22 cellular contexts compared by ENCODE assay signal in genomic region chr5:83964235-83964634, GRCh38.
DNase-seq lines count a peak whose midpoint lies in the region; ATAC-seq and TF ChIP-seq lines count a peak whose summit lies in the region.
"Had no signal": no experiment of that assay in that cellular context is flagged by ENCODE, and none has a peak within 500 bp of the region (broad histone marks: within the 10 kb centered on the region; RNA-seq: fewer than 3 reads in every experiment).

No MANE protein-coding gene starts in this region.

- 78% methylated on average over 1 of the region's 1 CpG for WGBS in hepatocyte (ENCODE audit: low lambda C conversion rate, missing lambda C conversion rate)

- DNase-seq in KG1 (lab: John Stamatoyannopoulos, UW) (peak; percentile 94), PC-3 (peak; percentile 60), dermis blood vessel endothelial cell (peak; percentile 26), epidermal melanocyte (ENCODE audit: insufficient read length, low spot score) (no peak), hepatocyte (ENCODE audit: low spot score) (no peak), GOT3 (lab: John Stamatoyannopoulos, UW) (no peak), NCI-H82 treated with DMSO at 0.1 percent for 48 hours (lab: John Stamatoyannopoulos, UW; ENCODE audit: unreplicated experiment) (no peak)
- DNase-seq: activated CD4-positive, alpha-beta T cell treated with anti-CD3 and anti-CD28 coated beads, Interleukin-2, amount 50 U/mL, for 48 hours; activated gamma-delta T cell; adrenal gland; gastrocnemius medialis; Karpas-422; kidney glomerular epithelial cell; NCI-H1436; NCI-H774; posterior cingulate gyrus; stimulated activated CD4-positive, alpha-beta T cell treated with anti-CD3 and anti-CD28 coated beads, Interleukin-2, amount 100 ng/mL, for 24 hours; stimulated activated naive CD8-positive, alpha-beta T cell treated with anti-CD3 and anti-CD28 coated beads, Interleukin-15, amount 100 ng/mL, for 72 hours; T-cell had no signal

- no TSS peak for BruUV-seq in PC-3 (replicated peaks; lab: Mats Ljungman, UMichigan)

- no peaks in the 10 kb centered on the region for H3F3A ChIP-seq in PC-3 (ENCODE audit: low read length, unreplicated experiment)

- H2AFZ ChIP-seq in PC-3 (ENCODE audit: low read length), result no peak overlapping the region
- H2AFZ ChIP-seq in hepatocyte, result no peak overlapping the region

- no peaks in the 10 kb centered on the region for H3K9me2 ChIP-seq in PC-3 (replicated peaks; ENCODE audit: low read length)
- H3K9me2 ChIP-seq in hepatocyte (replicated peaks; ENCODE audit: insufficient read depth), result no peaks in the 10 kb centered on the region

- intact Hi-C loops in PC-3 (cut with micrococcal nuclease), result no loop called here

- TF ChIP-seq CTCF in PC-3 (conservative IDR thresholded peaks at IDR 0.05; ENCODE audit: low read depth, low read length), result no peak
- no peak for TF ChIP-seq CTCF in hepatocyte (IDR thresholded peaks at IDR 0.05; ENCODE audit: poor library complexity)

- H4K20me1 ChIP-seq in BLaER1 treated with 17β-estradiol and CSF1 and Interleukin-3, amounts not matched to agents 10 nM and 100 nM, result no peaks in the 10 kb centered on the region
- H4K20me1 ChIP-seq in PC-3 (ENCODE audit: low read length) (no peaks in the 10 kb centered on the region), hepatocyte (ENCODE audit: insufficient read depth, poor library complexity, severe bottlenecking) (no peaks in the 10 kb centered on the region)

- no peaks in the 10 kb centered on the region for H3K27me3 ChIP-seq in BLaER1 treated with 17β-estradiol and CSF1 and Interleukin-3, amounts not matched to agents 10 nM and 100 nM
- H3K27me3 ChIP-seq in PC-3 (ENCODE audit: low read length) (no peaks in the 10 kb centered on the region), hepatocyte (no peaks in the 10 kb centered on the region)
- H3K27me3 ChIP-seq: adrenal gland, gastrocnemius medialis had no signal

- no peak overlapping the region; a peak in 1 of 22 replicates for H3K27ac ChIP-seq in BLaER1 treated with 17β-estradiol and CSF1 and Interleukin-3, amounts not matched to agents 10 nM and 100 nM
- H3K27ac ChIP-seq in PC-3 (ENCODE audit: low read length), result peak overlapping the region; percentile 56
- H3K27ac ChIP-seq in hepatocyte, result no peak overlapping the region
- H3K27ac ChIP-seq: A549, adrenal gland, C4-2B, gastrocnemius medialis had no signal

- CTCF ChIA-PET in PC-3 (lab: Charles Lee), result no interaction called here

- POLR2A ChIA-PET in PC-3 (lab: Charles Lee; ENCODE audit: unreplicated experiment), result no interaction called here

- no peaks in the 10 kb centered on the region for H3K9me3 ChIP-seq in BLaER1 treated with 17β-estradiol and CSF1 and Interleukin-3, amounts not matched to agents 10 nM and 100 nM (replicated peaks in 1 of 11)
- H3K9me3 ChIP-seq in PC-3 (ENCODE audit: low read length), result no peaks in the 10 kb centered on the region
- no peaks in the 10 kb centered on the region for H3K9me3 ChIP-seq in hepatocyte (ENCODE audit: low read depth)
- H3K9me3 ChIP-seq: A549, adrenal gland, gastrocnemius medialis had no signal

- no peaks in the 10 kb centered on the region for H3K79me2 ChIP-seq in PC-3 (ENCODE audit: low read length)
- no peaks in the 10 kb centered on the region for H3K79me2 ChIP-seq in hepatocyte

- no peak overlapping the region for H3K4me3 ChIP-seq in BLaER1 treated with 17β-estradiol and CSF1 and Interleukin-3, amounts not matched to agents 10 nM and 100 nM
- H3K4me3 ChIP-seq in PC-3 (ENCODE audit: low read length) (no peak overlapping the region), hepatocyte (no peak overlapping the region)
- H3K4me3 ChIP-seq: A549, adrenal gland, gastrocnemius medialis had no signal

- H3K9ac ChIP-seq in BLaER1 treated with 17β-estradiol and CSF1 and Interleukin-3, amounts not matched to agents 10 nM and 100 nM, result no peak overlapping the region
- no peak overlapping the region for H3K9ac ChIP-seq in PC-3 (ENCODE audit: low read length)

- H3K4me1 ChIP-seq in BLaER1 treated with 17β-estradiol and CSF1 and Interleukin-3, amounts not matched to agents 10 nM and 100 nM, result peaks cover 0 to 18% (median 6%) of the 10 kb centered on the region in 10 experiments; a peak in 9 of 20 replicates
- H3K4me1 ChIP-seq in PC-3 (ENCODE audit: insufficient read depth, low read length) (peaks cover 12% of the 10 kb centered on the region), hepatocyte (ENCODE audit: insufficient read depth) (no peaks in the 10 kb centered on the region)
- H3K4me1 ChIP-seq: A549, adrenal gland, gastrocnemius medialis had no signal

- H3K4me2 ChIP-seq in BLaER1 treated with 17β-estradiol and CSF1 and Interleukin-3, amounts not matched to agents 10 nM and 100 nM, result peak overlapping the region in 7 of 11 experiments; percentile 9 to 50 (median 39); a peak in 11 of 22 replicates
- H3K4me2 ChIP-seq in PC-3 (ENCODE audit: low read length), result peak overlapping the region; percentile 10; the same call in 1 of the 2 replicates
- H3K4me2 ChIP-seq in hepatocyte, result no peak overlapping the region
- H3K4me2 ChIP-seq: A549 had no signal

- peak; percentile 86 for ATAC-seq in PC-3
- ATAC-seq: A549; gastrocnemius medialis; stimulated activated naive CD8-positive, alpha-beta T cell treated with anti-CD3 and anti-CD28 coated beads, Interleukin-15, amount 100 ng/mL, for 72 hours; T-cell had no signal

- no peaks in the 10 kb centered on the region for H3K36me3 ChIP-seq in BLaER1 treated with 17β-estradiol and CSF1 and Interleukin-3, amounts not matched to agents 10 nM and 100 nM
- H3K36me3 ChIP-seq in PC-3 (ENCODE audit: low read depth, low read length) (no peaks in the 10 kb centered on the region), hepatocyte (replicated peaks; ENCODE audit: insufficient read depth, low read depth) (no peaks in the 10 kb centered on the region)
- H3K36me3 ChIP-seq: adrenal gland, gastrocnemius medialis had no signal

Comparison
In these comparisons a context has a peak if more than half of its experiments do, and no peak if none do; other contexts are left out.
1. DNase-seq: peak in KG1 (single experiment), PC-3 (single experiment) and dermis blood vessel endothelial cell (single experiment); none in epidermal melanocyte (single experiment), hepatocyte (single experiment), GOT3 (single experiment) and NCI-H82 treated with DMSO at 0.1 percent for 48 hours (single experiment).